Comparison of ENCODE assay signal across 8 cellular contexts in the genomic region with DNA sequence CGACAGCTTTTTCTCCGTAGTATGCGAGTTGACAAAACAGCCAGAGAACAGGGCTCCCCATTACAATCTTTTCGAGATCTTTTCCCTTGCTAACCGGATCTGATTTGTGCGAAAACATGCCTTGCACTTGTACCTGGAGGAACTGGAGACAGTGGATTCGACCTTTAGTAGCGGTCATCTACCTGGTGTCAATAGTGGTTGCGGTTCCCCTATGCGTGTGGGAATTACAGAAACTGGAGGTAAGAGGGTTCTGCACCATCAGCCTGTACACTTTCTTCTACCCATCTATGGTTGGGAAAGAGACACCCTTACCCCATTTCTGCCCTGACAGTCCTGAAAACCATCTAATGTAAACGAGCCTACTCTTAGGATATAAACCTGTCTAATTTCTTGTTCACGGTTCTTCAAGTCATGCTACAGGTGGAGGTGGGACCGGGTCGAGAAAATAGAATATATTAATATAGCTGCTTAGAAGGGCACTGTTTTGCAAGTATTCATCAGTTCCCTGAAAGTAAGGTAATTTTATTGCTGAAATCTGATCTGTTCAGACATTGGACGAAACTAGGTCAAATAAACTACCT. TPM values are rescaled to one million over a fixed set of nuclear protein-coding genes. Genes with fewer than 3 reads are reported as not detected.
DNase-seq lines count a peak whose midpoint lies in the region; ATAC-seq and TF ChIP-seq lines count a peak whose summit lies in the region.

No MANE protein-coding gene starts in this region.

- TF ChIP-seq CTCF in endothelial cell (IDR thresholded peaks at IDR 0.05; ENCODE audit: unreplicated experiment), result no peak

- H3K79me1 ChIP-seq in neuronal stem cell (ENCODE audit: low read depth, low read length), result peaks cover 6% of the 10 kb centered on the region

- in situ Hi-C loops in G401 (cut with HindIII; ENCODE audit: low sequenced_read_pairs), result no loop called here

- no peak overlapping the region for H2BK5ac ChIP-seq in neuronal stem cell (ENCODE audit: low read length)

- H3K9me3 Mint-ChIP-seq in endothelial cell (ENCODE audit: unreplicated experiment), result no peaks in the 10 kb centered on the region

- H2BK120ac ChIP-seq in neuronal stem cell (ENCODE audit: low read depth, low read length), result no peak overlapping the region

- ATAC-seq in GM21737 (IDR thresholded peaks at IDR 0.05; ENCODE audit: unreplicated experiment), result peak; percentile 14

- no peaks in the 10 kb centered on the region for H3K9me3 ChIP-seq in neuronal stem cell (replicated peaks in 1 of 2; ENCODE audit: control insufficient read depth in 2 of 2, insufficient read depth in 1 of 2, low read depth in 1 of 2, low read length in 2 of 2)

- H3K27ac Mint-ChIP-seq in endothelial cell (ENCODE audit: unreplicated experiment), result peak overlapping the region; percentile 98

- no peak overlapping the region for H2BK15ac ChIP-seq in neuronal stem cell (ENCODE audit: low read length)

- H3K4me1 Mint-ChIP-seq in endothelial cell (ENCODE audit: unreplicated experiment), result peaks cover 21% of the 10 kb centered on the region

- peaks cover 2% of the 10 kb centered on the region for H3K27me3 Mint-ChIP-seq in endothelial cell (ENCODE audit: unreplicated experiment)

- DNase-seq in G401 (ENCODE audit: low spot score), result peak; percentile 36
- peak; percentile 15 for DNase-seq in NCI-H69 (lab: John Stamatoyannopoulos, UW)
- DNase-seq in endothelial cell (ENCODE audit: low spot score), result no peak
- DNase-seq in neuronal stem cell (ENCODE audit: low spot score), result no peak
- DNase-seq in NCI-H2171 (lab: John Stamatoyannopoulos, UW), result no peak
- DNase-seq in LoVo (ENCODE audit: low spot score), result no peak
- DNase-seq in GDM1 (lab: John Stamatoyannopoulos, UW), result no peak

- H4K91ac ChIP-seq in neuronal stem cell (ENCODE audit: low read depth, low read length, poor library complexity), result no peak overlapping the region

- H3K9ac ChIP-seq in neuronal stem cell (ENCODE audit: low read depth, low read length, poor library complexity), result peak overlapping the region; percentile 95

- peaks cover 2 to 31% of the 10 kb centered on the region in 2 donors for H3K36me3 ChIP-seq in neuronal stem cell (replicated peaks in 1 of 2; ENCODE audit: control insufficient read depth in 2 of 2, insufficient read depth in 2 of 2, low read length in 2 of 2)

- H3K27me3 ChIP-seq in neuronal stem cell (ENCODE audit: control insufficient read depth in 3 of 3, insufficient read depth in 3 of 3, low read depth in 1 of 3, low read length in 3 of 3), result no peaks in the 10 kb centered on the region

- H2AK5ac ChIP-seq in neuronal stem cell (ENCODE audit: low read depth, low read length), result no peak overlapping the region

- no CpG with 5 or more reads among the region's 15 CpGs for WGBS in neuronal stem cell (ENCODE audit: extremely low coverage in 2 of 2, insufficient read length in 2 of 2, insufficient replicate concordance in 1 of 2), 2 donors

- H3K4me1 ChIP-seq in neuronal stem cell (ENCODE audit: control insufficient read depth in 2 of 2, insufficient read depth in 1 of 2, low read depth in 1 of 2, low read length in 2 of 2), result peaks cover 0 to 4% of the 10 kb centered on the region in 2 donors

- H3K4me3 Mint-ChIP-seq in endothelial cell (ENCODE audit: unreplicated experiment), result peak overlapping the region; percentile 100

- peak overlapping the region; percentile 77 for H3K4me2 ChIP-seq in neuronal stem cell (ENCODE audit: insufficient read depth, low read length, poor library complexity, severe bottlenecking)

- H3K18ac ChIP-seq in neuronal stem cell (ENCODE audit: low read length), result no peak overlapping the region

- H3K4ac ChIP-seq in neuronal stem cell (ENCODE audit: low read length), result no peak overlapping the region

- peak overlapping the region; percentile 94 for H2AFZ ChIP-seq in neuronal stem cell (ENCODE audit: low read length)

- peak overlapping the region; percentile 81 to 95 for H3K4me3 ChIP-seq in neuronal stem cell (ENCODE audit: low read length in 2 of 2)

- no peak overlapping the region for H2BK12ac ChIP-seq in neuronal stem cell (ENCODE audit: low read length)

- H3K27ac ChIP-seq in neuronal stem cell (replicated peaks; ENCODE audit: low read length), result no peak overlapping the region

- H3K23ac ChIP-seq in neuronal stem cell (ENCODE audit: low read depth, low read length, poor library complexity), result peak overlapping the region; percentile 52

- no peak overlapping the region for H4K8ac ChIP-seq in neuronal stem cell (ENCODE audit: low read depth, low read length)

- H3K14ac ChIP-seq in neuronal stem cell (ENCODE audit: low read length), result no peak overlapping the region

- peaks cover 3% of the 10 kb centered on the region for H3K36me3 Mint-ChIP-seq in endothelial cell (ENCODE audit: low read depth, unreplicated experiment)

RNA-seq across cellular contexts. Expression of gene TMEM184C, which starts 0.7 kb away (rescaled TPM):
- total RNA-seq in G401 (2014; rRNA removed; shearing (Covaris generic)), result 19.4 and 20.3 TPM in 2 replicates
- 26.2 TPM for total RNA-seq in endothelial cell (ENCODE audit: unreplicated experiment)
- polyA plus RNA-seq in neuronal stem cell (2013, experiment 1 of 2), result 15.0 TPM
- polyA plus RNA-seq in neuronal stem cell (2013, experiment 2 of 2), result 14.9 TPM

Comparison
In these comparisons a context has a peak if more than half of its experiments do, and no peak if none do; other contexts are left out.
1. DNase-seq: peak in G401 (single experiment) and NCI-H69 (single experiment); none in endothelial cell (single experiment), neuronal stem cell (single experiment), NCI-H2171 (single experiment), LoVo (single experiment) and GDM1 (single experiment).